ENCODE assay signal across 10 cellular contexts in the genomic region with DNA sequence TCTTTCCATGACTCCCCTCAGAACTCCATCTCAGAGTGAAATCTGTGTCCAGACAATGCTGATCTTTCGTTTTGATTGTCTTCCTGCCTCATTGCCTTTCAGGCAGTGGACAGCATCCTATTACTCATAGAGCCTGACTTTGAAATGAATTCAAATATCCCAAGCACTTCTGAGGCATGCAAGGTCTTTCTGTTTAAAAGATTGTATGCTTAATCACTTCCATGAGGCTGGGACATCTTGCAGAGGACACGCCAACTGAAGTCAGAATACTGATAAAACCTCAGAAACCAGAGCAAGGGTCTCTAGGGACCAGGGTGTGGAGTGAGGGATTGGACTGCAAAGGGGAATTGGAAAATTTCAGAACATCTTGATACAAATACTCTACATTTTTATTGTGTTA.
DNase-seq lines count a peak whose midpoint lies in the region; TF ChIP-seq lines count a peak whose summit lies in the region.
"Had no signal": no experiment of that assay in that cellular context is flagged by ENCODE, and none has a peak within 500 bp of the region (broad histone marks: within the 10 kb centered on the region; RNA-seq: fewer than 3 reads in every experiment).

No MANE protein-coding gene starts in this region.

- H3K4me3 ChIP-seq in SJSA1 (no peak overlapping the region), epithelial cell of proximal tubule (ENCODE audit: low read depth, low read length) (no peak overlapping the region)
- H3K4me3 ChIP-seq: cardiac muscle cell had no signal

- no peak for TF ChIP-seq CTCF in epithelial cell of proximal tubule (conservative IDR thresholded peaks at IDR 0.05; ENCODE audit: low read depth, low read length)

- H3K9me3 ChIP-seq in SJSA1 (replicated peaks) = peaks cover 5% of the 10 kb centered on the region; the same call in 1 of the 2 replicates

- H3K27ac ChIP-seq in SJSA1 = peak overlapping the region; percentile 60
- H3K27ac ChIP-seq: cardiac muscle cell had no signal

- DNase-seq in EL (peak; percentile 79), SJSA1 (ENCODE audit: low read depth in 1 of 2, low spot score in 2 of 2) (peak; percentile 64 to 74), epithelial cell of proximal tubule (ENCODE audit: low read depth) (peak; percentile 62), renal cortical epithelial cell (ENCODE audit: low read depth) (peak; percentile 82), NK-92 (lab: John Stamatoyannopoulos, UW; ENCODE audit: unreplicated experiment) (no peak), NCI-H1417 treated with DMSO at 0.1 percent for 48 hours (lab: John Stamatoyannopoulos, UW) (no peak), H4 (ENCODE audit: low spot score) (no peak), amygdala (lab: John Stamatoyannopoulos, UW) (no peak)
- DNase-seq: occipital lobe had no signal

- H3K27me3 ChIP-seq in SJSA1 (replicated peaks) = no peaks in the 10 kb centered on the region
- H3K27me3 ChIP-seq: cardiac muscle cell had no signal

- no peaks in the 10 kb centered on the region for H3K36me3 ChIP-seq in SJSA1
- H3K36me3 ChIP-seq: cardiac muscle cell had no signal

- peaks cover 59% of the 10 kb centered on the region for H3K4me1 ChIP-seq in SJSA1 (replicated peaks)

Comparison
In these comparisons a context has a peak if more than half of its experiments do, and no peak if none do; other contexts are left out.
1. DNase-seq: peak in EL (single experiment), SJSA1 (2 of 2), epithelial cell of proximal tubule (single experiment) and renal cortical epithelial cell (single experiment); none in NK-92 (single experiment), NCI-H1417 treated with DMSO at 0.1 percent for 48 hours (single experiment), H4 (single experiment) and amygdala (0 of 56).